1 cellular context compared by ENCODE assay signal in the genomic region with DNA sequence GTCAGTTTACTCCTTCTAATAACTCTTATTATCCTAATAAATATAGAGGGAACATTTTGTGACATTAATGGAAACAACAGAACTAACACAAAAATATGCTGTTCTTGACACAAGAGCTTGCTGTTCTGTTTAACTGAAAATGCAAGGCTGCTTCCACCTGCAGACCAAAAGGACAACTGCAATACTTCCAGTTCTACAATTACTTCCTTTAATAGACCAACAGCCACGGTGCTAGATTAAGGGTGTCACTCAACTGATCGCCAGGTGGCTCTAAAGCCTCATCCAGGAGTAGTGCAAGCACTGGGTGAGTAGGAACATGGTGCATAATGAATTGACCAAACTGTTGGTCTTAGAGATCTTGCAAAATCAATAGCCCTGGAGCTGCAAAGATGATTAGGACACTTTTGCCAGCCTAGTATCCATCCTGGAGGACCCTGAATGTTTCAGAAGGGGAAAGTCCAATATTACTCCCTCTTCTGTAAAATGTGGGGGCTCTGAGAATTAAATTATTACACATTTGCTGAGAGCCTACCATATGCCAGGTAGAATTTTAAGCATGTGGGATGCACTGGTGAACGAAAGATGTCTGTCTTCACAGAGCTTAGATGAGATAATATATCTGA.
TF ChIP-seq lines count a peak whose summit lies in the region.

No MANE protein-coding gene starts in this region.

TF ChIP-seq in GM12878, 131 proteins besides CTCF, POLR2A, EP300 and RAD21 (continued from another document):
- TF ChIP-seq, protein P1, sequence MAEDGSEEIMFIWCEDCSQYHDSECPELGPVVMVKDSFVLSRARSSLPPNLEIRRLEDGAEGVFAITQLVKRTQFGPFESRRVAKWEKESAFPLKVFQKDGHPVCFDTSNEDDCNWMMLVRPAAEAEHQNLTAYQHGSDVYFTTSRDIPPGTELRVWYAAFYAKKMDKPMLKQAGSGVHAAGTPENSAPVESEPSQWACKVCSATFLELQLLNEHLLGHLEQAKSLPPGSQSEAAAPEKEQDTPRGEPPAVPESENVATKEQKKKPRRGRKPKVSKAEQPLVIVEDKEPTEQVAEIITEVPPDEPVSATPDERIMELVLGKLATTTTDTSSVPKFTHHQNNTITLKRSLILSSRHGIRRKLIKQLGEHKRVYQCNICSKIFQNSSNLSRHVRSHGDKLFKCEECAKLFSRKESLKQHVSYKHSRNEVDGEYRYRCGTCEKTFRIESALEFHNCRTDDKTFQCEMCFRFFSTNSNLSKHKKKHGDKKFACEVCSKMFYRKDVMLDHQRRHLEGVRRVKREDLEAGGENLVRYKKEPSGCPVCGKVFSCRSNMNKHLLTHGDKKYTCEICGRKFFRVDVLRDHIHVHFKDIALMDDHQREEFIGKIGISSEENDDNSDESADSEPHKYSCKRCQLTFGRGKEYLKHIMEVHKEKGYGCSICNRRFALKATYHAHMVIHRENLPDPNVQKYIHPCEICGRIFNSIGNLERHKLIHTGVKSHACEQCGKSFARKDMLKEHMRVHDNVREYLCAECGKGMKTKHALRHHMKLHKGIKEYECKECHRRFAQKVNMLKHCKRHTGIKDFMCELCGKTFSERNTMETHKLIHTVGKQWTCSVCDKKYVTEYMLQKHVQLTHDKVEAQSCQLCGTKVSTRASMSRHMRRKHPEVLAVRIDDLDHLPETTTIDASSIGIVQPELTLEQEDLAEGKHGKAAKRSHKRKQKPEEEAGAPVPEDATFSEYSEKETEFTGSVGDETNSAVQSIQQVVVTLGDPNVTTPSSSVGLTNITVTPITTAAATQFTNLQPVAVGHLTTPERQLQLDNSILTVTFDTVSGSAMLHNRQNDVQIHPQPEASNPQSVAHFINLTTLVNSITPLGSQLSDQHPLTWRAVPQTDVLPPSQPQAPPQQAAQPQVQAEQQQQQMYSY (CRISPR knock-in tag; IDR thresholded peaks at IDR 0.05), result no peak
- TF ChIP-seq BMI1 (IDR thresholded peaks at IDR 0.05; ENCODE audit: borderline replicate concordance), result no peak
- TF ChIP-seq, protein P2, sequence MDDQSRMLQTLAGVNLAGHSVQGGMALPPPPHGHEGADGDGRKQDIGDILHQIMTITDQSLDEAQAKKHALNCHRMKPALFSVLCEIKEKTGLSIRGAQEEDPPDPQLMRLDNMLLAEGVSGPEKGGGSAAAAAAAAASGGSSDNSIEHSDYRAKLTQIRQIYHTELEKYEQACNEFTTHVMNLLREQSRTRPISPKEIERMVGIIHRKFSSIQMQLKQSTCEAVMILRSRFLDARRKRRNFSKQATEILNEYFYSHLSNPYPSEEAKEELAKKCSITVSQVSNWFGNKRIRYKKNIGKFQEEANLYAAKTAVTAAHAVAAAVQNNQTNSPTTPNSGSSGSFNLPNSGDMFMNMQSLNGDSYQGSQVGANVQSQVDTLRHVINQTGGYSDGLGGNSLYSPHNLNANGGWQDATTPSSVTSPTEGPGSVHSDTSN (IDR thresholded peaks at IDR 0.05; ENCODE audit: insufficient replicate concordance, low read depth, low read length), result peak; percentile 17
- TF ChIP-seq SRF (IDR thresholded peaks at IDR 0.05; ENCODE audit: low read depth in 2 of 2, low read length in 2 of 2), result no peak
- TF ChIP-seq, protein P3, sequence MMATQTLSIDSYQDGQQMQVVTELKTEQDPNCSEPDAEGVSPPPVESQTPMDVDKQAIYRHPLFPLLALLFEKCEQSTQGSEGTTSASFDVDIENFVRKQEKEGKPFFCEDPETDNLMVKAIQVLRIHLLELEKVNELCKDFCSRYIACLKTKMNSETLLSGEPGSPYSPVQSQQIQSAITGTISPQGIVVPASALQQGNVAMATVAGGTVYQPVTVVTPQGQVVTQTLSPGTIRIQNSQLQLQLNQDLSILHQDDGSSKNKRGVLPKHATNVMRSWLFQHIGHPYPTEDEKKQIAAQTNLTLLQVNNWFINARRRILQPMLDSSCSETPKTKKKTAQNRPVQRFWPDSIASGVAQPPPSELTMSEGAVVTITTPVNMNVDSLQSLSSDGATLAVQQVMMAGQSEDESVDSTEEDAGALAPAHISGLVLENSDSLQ (IDR thresholded peaks at IDR 0.05), result peak; percentile 92
- no peak for TF ChIP-seq TCF3 (IDR thresholded peaks at IDR 0.05; ENCODE audit: borderline replicate concordance, insufficient read depth, low read depth, low read length)
- no peak for TF ChIP-seq ATF7 (IDR thresholded peaks at IDR 0.05; ENCODE audit: low read depth)
- TF ChIP-seq HDAC6 (IDR thresholded peaks at IDR 0.05; ENCODE audit: unreplicated experiment), result no peak
- no peak for TF ChIP-seq GATAD2B (conservative IDR thresholded peaks at IDR 0.05; ENCODE audit: low read depth)
- peak; percentile 70 for TF ChIP-seq SMC3 (IDR thresholded peaks at IDR 0.05; ENCODE audit: borderline replicate concordance, low read length)
- TF ChIP-seq RB1 (IDR thresholded peaks at IDR 0.05; ENCODE audit: borderline replicate concordance), result no peak
